Comparison of ENCODE assay signal across 9 cellular contexts in the genomic region with DNA sequence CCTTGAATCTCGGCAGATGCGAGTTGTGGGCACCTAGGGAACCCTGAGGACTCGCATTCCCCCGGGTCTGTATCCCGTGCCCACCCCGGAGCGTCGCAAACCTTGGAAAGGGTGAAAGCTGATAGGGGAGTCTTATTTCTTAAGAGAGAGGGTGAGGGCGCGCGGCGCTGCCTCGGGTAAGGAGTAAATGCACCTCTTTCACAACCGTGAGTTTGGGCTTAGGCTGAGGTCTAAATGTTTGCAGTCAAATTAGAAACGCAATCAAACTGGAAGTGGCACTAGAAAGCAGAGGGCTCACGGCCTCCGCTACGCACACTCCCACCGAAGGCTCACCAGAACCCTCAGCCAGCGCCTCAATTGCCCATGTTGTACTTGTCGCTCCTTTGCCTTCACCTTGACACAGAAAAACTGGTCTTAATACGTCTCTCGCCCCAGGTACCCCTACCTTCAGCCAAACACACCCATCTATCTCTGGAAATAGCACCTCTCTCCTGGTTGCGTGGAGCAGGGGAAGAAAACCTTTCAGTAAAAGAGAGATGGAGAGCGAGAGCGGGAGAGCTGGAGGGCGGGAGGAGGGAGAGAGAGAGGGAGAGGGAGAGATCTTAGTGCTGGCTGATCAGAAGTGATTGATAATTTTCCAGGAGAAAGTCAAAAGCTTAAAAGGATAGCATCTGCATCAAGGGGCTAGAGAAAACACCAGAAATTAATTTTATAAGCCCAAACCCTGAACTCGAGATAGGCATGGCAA. TPM values are rescaled to one million over a fixed set of nuclear protein-coding genes. Genes with fewer than 3 reads are reported as not detected.
DNase-seq lines count a peak whose midpoint lies in the region; ATAC-seq, FAIRE-seq and TF ChIP-seq lines count a peak whose summit lies in the region.
"Had no signal": no experiment of that assay in that cellular context is flagged by ENCODE, and none has a peak within 500 bp of the region (broad histone marks: within the 10 kb centered on the region; RNA-seq: fewer than 3 reads in every experiment).

No MANE protein-coding gene starts in this region.

- H3K4me1 ChIP-seq in liver (ENCODE audit: control insufficient read depth in 4 of 4, insufficient read depth in 4 of 4, low read length in 3 of 4) (peaks cover 3 to 64% (median 56%) of the 10 kb centered on the region in 4 donors), HepG2 (ENCODE audit: insufficient read depth, low read length) (peaks cover 16% of the 10 kb centered on the region), ectodermal cell (ENCODE audit: control insufficient read depth, insufficient read depth, low read length) (peaks cover 12% of the 10 kb centered on the region), vagina (peaks cover 41% of the 10 kb centered on the region)

- in situ Hi-C loops in HepG2 (cut with HindIII; ENCODE audit: extremely low pct_ligation_motif_present, low pct_unique_long_range_greater_than_20kb) = no loop called here

- peak overlapping the region in 1 of 3 donors; percentile 22 for H3K4me3 ChIP-seq in liver (ENCODE audit: low read depth in 1 of 3, low read length in 3 of 3)
- H3K4me3 ChIP-seq in HepG2 (replicated peaks in 1 of 3; ENCODE audit: insufficient read depth in 1 of 3, low read depth in 2 of 3, low read length in 3 of 3) = no peak overlapping the region
- H3K4me3 ChIP-seq in ectodermal cell (ENCODE audit: insufficient read depth, low read depth, low read length) = peak overlapping the region; percentile 34
- peak overlapping the region in 1 of 2 donors; percentile 12 for H3K4me3 ChIP-seq in vagina

- H3K27me3 ChIP-seq in liver (ENCODE audit: control insufficient read depth in 4 of 4, insufficient read depth in 4 of 4, low read length in 3 of 4) (no peaks in the 10 kb centered on the region), HepG2 (ENCODE audit: control insufficient read depth in 1 of 2, insufficient read depth in 2 of 2, low read length in 2 of 2) (peaks cover 0 to 11% of the 10 kb centered on the region in 2 experiments; a peak in 1 of 5 replicates), ectodermal cell (ENCODE audit: control insufficient read depth, insufficient read depth, low read length, poor library complexity, severe bottlenecking) (peaks cover 89% of the 10 kb centered on the region), vagina (no peaks in the 10 kb centered on the region)

- TF ChIP-seq RAD21 in liver (IDR thresholded peaks at IDR 0.05) = no peak
- TF ChIP-seq RAD21 in HepG2 (CRISPR knock-in tag; IDR thresholded peaks at IDR 0.05) = no peak

- H3K4me1 Mint-ChIP-seq in naive B cell = peaks cover 45 to 52% (median 45%) of the 10 kb centered on the region in 3 donors

- H3K9me3 ChIP-seq in liver (ENCODE audit: control insufficient read depth in 4 of 4, low read length in 3 of 4) = no peaks in the 10 kb centered on the region
- no peaks in the 10 kb centered on the region for H3K9me3 ChIP-seq in HepG2 (ENCODE audit: low read length)
- no peaks in the 10 kb centered on the region for H3K9me3 ChIP-seq in ectodermal cell (ENCODE audit: control insufficient read depth, low read length)
- no peaks in the 10 kb centered on the region for H3K9me3 ChIP-seq in vagina

- WGBS in liver = 64% methylated on average over 28 of the region's 28 CpGs
- WGBS in HepG2 (ENCODE audit: low lambda C conversion rate) = 81% methylated on average over 28 of the region's 28 CpGs
- 1% methylated on average over 28 of the region's 28 CpGs for WGBS in ectodermal cell, 2 experiments

- intact Hi-C loops in HepG2 (cut with micrococcal nuclease; ENCODE audit: unreplicated experiment) (loop anchor here (10.0 kb wide), 1 partner anchor 107 kb away; no protein-coding TSS in a partner anchor), vagina (cut with DNase I) (loop anchor here (10.0 kb wide), 1 partner anchor 63 kb away; no protein-coding TSS in a partner anchor)

- DNase-seq in HepG2 (ENCODE audit: low spot score) (no peak), naive B cell (no peak), vagina (ENCODE audit: extremely low spot score in 2 of 2) (peak in 1 of 2 donors; percentile 79), OCI-M1 (lab: John Stamatoyannopoulos, UW) (no peak), GM20000 (ENCODE audit: low spot score) (no peak)
- DNase-seq in effector CD4-positive, alpha-beta T cell = no peak

- H2AFZ ChIP-seq in HepG2 (ENCODE audit: low read length) = no peak overlapping the region

- peak overlapping the region in 1 of 2 donors; percentile 5 for H3K9ac ChIP-seq in liver (ENCODE audit: low read depth in 1 of 2, low read length in 2 of 2)
- H3K9ac ChIP-seq in HepG2 (ENCODE audit: insufficient read depth, low read depth, low read length) = no peak overlapping the region

- CTCF ChIA-PET in HepG2 (lab: Yijun Ruan, JAX; ENCODE audit: low intra/inter-chr PET ratio, low total read pairs) = no interaction called here

- TF ChIP-seq CTCF in liver (IDR thresholded peaks at IDR 0.05; ENCODE audit: low read depth, low read length, missing input control) (no peak), HepG2 (CRISPR knock-in tag; IDR thresholded peaks at IDR 0.05) (no peak), vagina (IDR thresholded peaks at IDR 0.05) (no peak), GM20000 (IDR thresholded peaks at IDR 0.05; ENCODE audit: extremely low read depth, missing control alignments) (no peak)

- no peak for FAIRE-seq in HepG2 (lab: Jason Lieb, UNC)

- H4K20me1 ChIP-seq in HepG2 (ENCODE audit: insufficient read depth, low read length) = no peaks in the 10 kb centered on the region

- no peak overlapping the region for H3K4me2 ChIP-seq in HepG2 (ENCODE audit: low read depth, low read length)

- H3K27me3 Mint-ChIP-seq in naive B cell = peaks cover 8 to 35% (median 18%) of the 10 kb centered on the region in 3 donors

- no peaks in the 10 kb centered on the region for H3K36me3 Mint-ChIP-seq in naive B cell

- POLR2A ChIA-PET in HepG2 (lab: Yijun Ruan, JAX) = no interaction called here

- peak overlapping the region; percentile 4 to 95 (median 90) for H3K27ac Mint-ChIP-seq in naive B cell

- H3K36me3 ChIP-seq in liver (ENCODE audit: control insufficient read depth in 4 of 4, insufficient read depth in 3 of 4, low read depth in 1 of 4, low read length in 3 of 4) (peaks cover 0 to under 1% (median 0%) of the 10 kb centered on the region in 4 donors), HepG2 (replicated peaks in 1 of 2; ENCODE audit: control insufficient read depth in 1 of 2, insufficient read depth in 2 of 2, low read length in 2 of 2) (no peaks in the 10 kb centered on the region), ectodermal cell (ENCODE audit: control insufficient read depth, insufficient read depth, low read length) (no peaks in the 10 kb centered on the region), vagina (no peaks in the 10 kb centered on the region)

- ATAC-seq in HepG2 = no peak
- no peak for ATAC-seq in naive B cell (ENCODE audit: low read depth in 2 of 2)

- H3K9me3 Mint-ChIP-seq in naive B cell = no peaks in the 10 kb centered on the region

- no TSS peak for BruUV-seq in HepG2 (replicated peaks; lab: Mats Ljungman, UMichigan)

- TF ChIP-seq POLR2A in HepG2 (IDR thresholded peaks at IDR 0.05; ENCODE audit: insufficient read depth in 1 of 2, low read depth in 2 of 2, low read length in 2 of 2) = no peak
- TF ChIP-seq POLR2A in vagina (IDR thresholded peaks at IDR 0.05) = no peak

- H3K4me3 Mint-ChIP-seq in naive B cell = peak overlapping the region; percentile 88 to 98 (median 94)

- no peaks in the 10 kb centered on the region for H3K79me2 ChIP-seq in HepG2 (ENCODE audit: insufficient read depth, low read length)

- TF ChIP-seq EP300 in HepG2 (IDR thresholded peaks at IDR 0.05; ENCODE audit: low read depth in 2 of 2, low read length in 2 of 2) = no peak
- no peak for TF ChIP-seq EP300 in HepG2 (CRISPR knock-in tag; IDR thresholded peaks at IDR 0.05; ENCODE audit: borderline replicate concordance)

- H3K27ac ChIP-seq in liver (ENCODE audit: low read depth in 1 of 2, low read length in 2 of 2) = peak overlapping the region; percentile 88 to 96
- no peak overlapping the region for H3K27ac ChIP-seq in HepG2 (ENCODE audit: extremely low read length, insufficient read depth, low read length)
- H3K27ac ChIP-seq in ectodermal cell (ENCODE audit: insufficient read depth, low read depth, low read length, poor library complexity, severe bottlenecking) = no peak overlapping the region
- peak overlapping the region; percentile 52 for H3K27ac ChIP-seq in vagina

TF ChIP-seq in HepG2, 621 proteins besides CTCF, POLR2A, EP300 and RAD21 (continues in another document):
- TF ChIP-seq MATR3 (CRISPR knock-in tag; IDR thresholded peaks at IDR 0.05) = no peak
- TF ChIP-seq, protein P1, sequence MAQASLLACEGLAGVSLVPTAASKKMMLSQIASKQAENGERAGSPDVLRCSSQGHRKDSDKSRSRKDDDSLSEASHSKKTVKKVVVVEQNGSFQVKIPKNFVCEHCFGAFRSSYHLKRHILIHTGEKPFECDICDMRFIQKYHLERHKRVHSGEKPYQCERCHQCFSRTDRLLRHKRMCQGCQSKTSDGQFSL (CRISPR knock-in tag; IDR thresholded peaks at IDR 0.05) = no peak

RNA-seq across cellular contexts. Expression of a gene that starts 1.7 kb away (rescaled TPM):
- total RNA-seq in liver = 1 to 10 TPM; 3.0 to 6.6 TPM
- 1 to 10 TPM; 5.6 to 8.3 TPM for polyA plus RNA-seq in liver
- 0.06 and 0.35 TPM in 2 replicates for total RNA-seq in HepG2 (2016; rRNA removed; fragmentation: Illumina TruSeq; extraction: Trizol)
- total RNA-seq in HepG2 (2016; cell fraction: cytosol; rRNA removed; fragmentation: Illumina TruSeq; extraction: Trizol; ENCODE audit: low read depth) = 0.18 and 0.20 TPM in 2 replicates
- total RNA-seq in HepG2 (2016; cell fraction: insoluble cytoplasmic fraction; rRNA removed; fragmentation: Illumina TruSeq; extraction: Trizol) = 0.40 and 0.54 TPM in 2 replicates
- total RNA-seq in HepG2 (2016; cell fraction: membrane; rRNA removed; fragmentation: Illumina TruSeq; extraction: Trizol) = 0.31 and 0.40 TPM in 2 replicates
- total RNA-seq in HepG2 (2016; cell fraction: nucleus; rRNA removed; fragmentation: Illumina TruSeq; extraction: Trizol) = 0.78 and 1.2 TPM in 2 replicates
- 0.20 and 0.30 TPM in 2 replicates for polyA plus RNA-seq in HepG2 (2011; rRNA removed)
- 0.04 and 0.28 TPM in 2 replicates for polyA plus RNA-seq in HepG2 (2011; cell fraction: cytosol; rRNA removed)
- 0.66 and 0.69 TPM in 2 replicates for polyA plus RNA-seq in HepG2 (2011; cell fraction: nucleus; rRNA removed)
- 0.16 and 0.17 TPM in 2 replicates for polyA plus RNA-seq in HepG2 (2012)
- polyA plus RNA-seq in HepG2 (2016; cell fraction: cytosol; fragmentation: Illumina TruSeq; extraction: Trizol; ENCODE audit: low read depth) = 0.43 and 0.58 TPM in 2 replicates
- polyA plus RNA-seq in HepG2 (2016; cell fraction: insoluble cytoplasmic fraction; fragmentation: Illumina TruSeq; extraction: Trizol; ENCODE audit: low read depth) = 0.22 and 0.24 TPM in 2 replicates
- polyA plus RNA-seq in HepG2 (2016; cell fraction: membrane; fragmentation: Illumina TruSeq; extraction: Trizol; ENCODE audit: low read depth) = 0.40 TPM in 2 replicates
- polyA plus RNA-seq in HepG2 (2016; cell fraction: nucleus; fragmentation: Illumina TruSeq; extraction: Trizol; ENCODE audit: insufficient read depth, low read depth) = 3.1 and 4.9 TPM in 2 replicates
- 0.08 and 1.8 TPM in 2 replicates for polyA minus RNA-seq in HepG2 (2011; rRNA and poly(A)+ RNA removed; ENCODE audit: low replicate concordance)
- polyA minus RNA-seq in HepG2 (2011; cell fraction: cytosol; rRNA and poly(A)+ RNA removed) = not detected in 2 replicates
- 0.25 and 0.90 TPM in 2 replicates for polyA minus RNA-seq in HepG2 (2011; cell fraction: nucleus; rRNA and poly(A)+ RNA removed)
- not detected for polyA plus RNA-seq in ectodermal cell (2013, experiment 1 of 4)
- not detected for polyA plus RNA-seq in ectodermal cell (2013, experiment 2 of 4)
- 0.16 TPM for polyA plus RNA-seq in ectodermal cell (2013, experiment 3 of 4)
- 0.49 TPM for polyA plus RNA-seq in ectodermal cell (2013, experiment 4 of 4)
- 1 to 10 TPM in 4 of 6 donors, under 1 TPM in 1, not detected in 1; 0.92 to 3.5 (median 2.7) TPM for polyA plus RNA-seq in naive B cell (ENCODE audit: low read depth in 6 of 6)
- total RNA-seq in vagina = 7.4 TPM
- total RNA-seq: activated CD8-positive, alpha-beta memory T cell treated with anti-CD3 and anti-CD28 coated beads for 36 hours had no signal

Comparison
In these comparisons a context has a peak if more than half of its experiments do, and no peak if none do; other contexts are left out.
1. H3K27ac ChIP-seq: peak in liver (2 of 2) and vagina (single experiment); none in HepG2 (single experiment) and ectodermal cell (single experiment).